In genomic region chr6:42374027-42374669, GRCh38 we compare ENCODE assay signal across 13 cellular contexts.
DNase-seq lines count a peak whose midpoint lies in the region; ATAC-seq lines count a peak whose summit lies in the region.
"Had no signal": no experiment of that assay in that cellular context is flagged by ENCODE, and none has a peak within 500 bp of the region (broad histone marks: within the 10 kb centered on the region; RNA-seq: fewer than 3 reads in every experiment).

No MANE protein-coding gene starts in this region.

- H3K9me3 ChIP-seq in BLaER1 treated with 17β-estradiol and CSF1 and Interleukin-3, amounts not matched to agents 10 nM and 100 nM (replicated peaks in 1 of 11) = no peaks in the 10 kb centered on the region
- H3K9me3 ChIP-seq: Caco-2, gastrocnemius medialis, Peyer's patch had no signal

- H3K9ac ChIP-seq in BLaER1 treated with 17β-estradiol and CSF1 and Interleukin-3, amounts not matched to agents 10 nM and 100 nM = peak overlapping the region in 4 of 11 experiments; percentile 6 to 46 (median 26); a peak in 3 of 22 replicates

- no peaks in the 10 kb centered on the region for H3K27me3 ChIP-seq in BLaER1 treated with 17β-estradiol and CSF1 and Interleukin-3, amounts not matched to agents 10 nM and 100 nM
- H3K27me3 ChIP-seq: gastrocnemius medialis, Peyer's patch had no signal

- H3K4me3 ChIP-seq in BLaER1 treated with 17β-estradiol and CSF1 and Interleukin-3, amounts not matched to agents 10 nM and 100 nM = peak overlapping the region in 2 of 10 experiments; percentile 17 to 25; a peak in 1 of 20 replicates
- H3K4me3 ChIP-seq: gastrocnemius medialis, Peyer's patch had no signal

- peaks cover 51 to 88% (median 66%) of the 10 kb centered on the region in 10 experiments for H3K4me1 ChIP-seq in BLaER1 treated with 17β-estradiol and CSF1 and Interleukin-3, amounts not matched to agents 10 nM and 100 nM
- H3K4me1 ChIP-seq: gastrocnemius medialis had no signal

- no peak for ATAC-seq in HG03521 (IDR thresholded peaks at IDR 0.05; ENCODE audit: unreplicated experiment)
- ATAC-seq: gastrocnemius medialis, HepG2 had no signal

- H3K4me3 Mint-ChIP-seq in T-helper 1 cell treated with Interleukin-12 subunit alpha and Interleukin-12 subunit beta and Interleukin-4 antibody, amounts not matched to agents 30 μg/mL and 1 μg/mL, for 36 hours = peak overlapping the region; percentile 3
- H3K4me3 Mint-ChIP-seq in immature natural killer cell = peak overlapping the region; percentile 19 to 68 (median 49)

- H3K36me3 Mint-ChIP-seq in T-helper 1 cell treated with Interleukin-12 subunit alpha and Interleukin-12 subunit beta and Interleukin-4 antibody, amounts not matched to agents 30 μg/mL and 1 μg/mL, for 36 hours (ENCODE audit: low read depth) = peaks cover 19% of the 10 kb centered on the region
- peaks cover 0 to 3% (median 2%) of the 10 kb centered on the region in 3 donors for H3K36me3 Mint-ChIP-seq in immature natural killer cell

- DNase-seq in GDM1 (lab: John Stamatoyannopoulos, UW) = peak; percentile 78
- peak in 2 of 3 donors; percentile 16 to 33 for DNase-seq in immature natural killer cell
- no peak for DNase-seq in posterior cingulate gyrus
- DNase-seq in NCI-H82 treated with DMSO at 0.1 percent for 48 hours (lab: John Stamatoyannopoulos, UW; ENCODE audit: unreplicated experiment) = no peak
- DNase-seq in NCI-H128 (lab: John Stamatoyannopoulos, UW; ENCODE audit: unreplicated experiment) = no peak
- DNase-seq: aorta, Caco-2, gastrocnemius medialis, Peyer's patch had no signal

- H3K27ac ChIP-seq in BLaER1 treated with 17β-estradiol and CSF1 and Interleukin-3, amounts not matched to agents 10 nM and 100 nM = peak overlapping the region in 9 of 11 experiments; percentile 4 to 58 (median 41); a peak in 10 of 22 replicates
- H3K27ac ChIP-seq: gastrocnemius medialis, Peyer's patch had no signal

- H3K4me1 Mint-ChIP-seq in T-helper 1 cell treated with Interleukin-12 subunit alpha and Interleukin-12 subunit beta and Interleukin-4 antibody, amounts not matched to agents 30 μg/mL and 1 μg/mL, for 36 hours (ENCODE audit: low read depth) = peaks cover 50% of the 10 kb centered on the region
- peaks cover 56 to 70% of the 10 kb centered on the region in 2 donors for H3K4me1 Mint-ChIP-seq in immature natural killer cell

- peak overlapping the region; percentile 39 to 89 (median 67) for H3K4me2 ChIP-seq in BLaER1 treated with 17β-estradiol and CSF1 and Interleukin-3, amounts not matched to agents 10 nM and 100 nM

- no peaks in the 10 kb centered on the region for H3K27me3 Mint-ChIP-seq in T-helper 1 cell treated with Interleukin-12 subunit alpha and Interleukin-12 subunit beta and Interleukin-4 antibody, amounts not matched to agents 30 μg/mL and 1 μg/mL, for 36 hours (ENCODE audit: low read depth)
- H3K27me3 Mint-ChIP-seq in immature natural killer cell (ENCODE audit: low read depth in 3 of 3) = peaks cover 0 to 3% (median 3%) of the 10 kb centered on the region in 3 donors

- intact Hi-C loops in posterior cingulate gyrus (cut with DNase I) = no loop called here

- H3K9me3 Mint-ChIP-seq in T-helper 1 cell treated with Interleukin-12 subunit alpha and Interleukin-12 subunit beta and Interleukin-4 antibody, amounts not matched to agents 30 μg/mL and 1 μg/mL, for 36 hours = no peaks in the 10 kb centered on the region
- H3K9me3 Mint-ChIP-seq in immature natural killer cell = no peaks in the 10 kb centered on the region

- peaks cover 0 to 23% (median 0%) of the 10 kb centered on the region in 11 experiments; a peak in 4 of 22 replicates for H3K36me3 ChIP-seq in BLaER1 treated with 17β-estradiol and CSF1 and Interleukin-3, amounts not matched to agents 10 nM and 100 nM
- H3K36me3 ChIP-seq: gastrocnemius medialis, Peyer's patch had no signal

- peak overlapping the region; percentile 84 for H3K27ac Mint-ChIP-seq in T-helper 1 cell treated with Interleukin-12 subunit alpha and Interleukin-12 subunit beta and Interleukin-4 antibody, amounts not matched to agents 30 μg/mL and 1 μg/mL, for 36 hours
- H3K27ac Mint-ChIP-seq in immature natural killer cell = peak overlapping the region; percentile 77 to 90 (median 84)

- H4K20me1 ChIP-seq in BLaER1 treated with 17β-estradiol and CSF1 and Interleukin-3, amounts not matched to agents 10 nM and 100 nM = peaks cover 0 to 39% (median 23%) of the 10 kb centered on the region in 11 experiments; a peak in 14 of 22 replicates

Comparison
In these comparisons a context has a peak if more than half of its experiments do, and no peak if none do; other contexts are left out.
1. DNase-seq: peak in GDM1 (single experiment) and immature natural killer cell (2 of 3); none in posterior cingulate gyrus (0 of 10), NCI-H82 treated with DMSO at 0.1 percent for 48 hours (single experiment) and NCI-H128 (single experiment).